8 cellular contexts compared by ENCODE assay signal in the genomic region with DNA sequence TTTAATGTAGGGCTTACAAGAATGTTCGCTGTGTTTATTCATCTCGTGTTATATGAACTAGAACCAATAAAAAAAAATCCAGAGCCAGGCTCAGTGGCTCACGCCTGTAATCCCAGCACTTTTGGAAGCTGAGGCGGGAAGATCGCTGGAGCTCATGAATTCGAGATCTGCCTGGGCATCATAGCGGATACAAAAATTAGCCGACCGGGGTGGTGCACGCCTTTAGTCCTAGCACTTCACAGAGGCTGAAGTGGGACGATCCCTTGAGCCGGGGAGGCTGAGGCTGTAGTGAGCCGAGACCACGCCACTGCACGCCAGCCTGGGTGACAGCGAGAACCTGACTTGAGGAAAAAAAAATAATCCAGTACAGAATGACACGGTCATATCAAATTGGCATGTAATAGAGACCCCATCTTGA. TPM values are rescaled to one million over a fixed set of nuclear protein-coding genes. Genes with fewer than 3 reads are reported as not detected.
DNase-seq lines count a peak whose midpoint lies in the region; ATAC-seq and TF ChIP-seq lines count a peak whose summit lies in the region.

No MANE protein-coding gene starts in this region.

- H3K4me3 Mint-ChIP-seq in naive thymus-derived CD4-positive, alpha-beta T cell = peak overlapping the region; percentile 85 to 99 (median 97)

- POLR2A ChIA-PET in naive thymus-derived CD4-positive, alpha-beta T cell (lab: Charles Lee) = interaction anchor here (0.6 to 18.7 kb wide), 45 partner anchors 7 to 1845 kb away, joined by 3 to 1351 read pairs (median 7); partner anchors contain the start of gene ZNF184

- peak overlapping the region; percentile 80 for H3K9ac ChIP-seq in ES-I3 (ENCODE audit: low read depth, low read length)

- H3K4me3 ChIP-seq in ectodermal cell (ENCODE audit: insufficient read depth, low read depth, low read length) = peak overlapping the region; percentile 54
- peak overlapping the region; percentile 74 for H3K4me3 ChIP-seq in naive thymus-derived CD4-positive, alpha-beta T cell (ENCODE audit: low read length)

- no peaks in the 10 kb centered on the region for H3K36me3 Mint-ChIP-seq in naive thymus-derived CD4-positive, alpha-beta T cell

- peak overlapping the region; percentile 90 for H3K27ac ChIP-seq in ectodermal cell (ENCODE audit: insufficient read depth, low read depth, low read length, poor library complexity, severe bottlenecking)
- peak overlapping the region; percentile 71 for H3K27ac ChIP-seq in naive thymus-derived CD4-positive, alpha-beta T cell (ENCODE audit: low read depth, low read length)

- H3K36me3 ChIP-seq in ES-I3 (ENCODE audit: insufficient read depth, low read length) (no peaks in the 10 kb centered on the region), ectodermal cell (ENCODE audit: control insufficient read depth, insufficient read depth, low read length) (no peaks in the 10 kb centered on the region)
- H3K36me3 ChIP-seq in naive thymus-derived CD4-positive, alpha-beta T cell (ENCODE audit: control insufficient read depth in 2 of 3, insufficient read depth in 3 of 3, low read length in 3 of 3) = no peaks in the 10 kb centered on the region

- ATAC-seq in HG02759 (IDR thresholded peaks at IDR 0.05; ENCODE audit: unreplicated experiment) = peak; percentile 12
- no peak for ATAC-seq in naive thymus-derived CD4-positive, alpha-beta T cell
- ATAC-seq in HG03460 (IDR thresholded peaks at IDR 0.05; ENCODE audit: unreplicated experiment) = no peak

- H3K9me3 ChIP-seq in ES-I3 (ENCODE audit: control insufficient read depth, insufficient read depth, low read length) (no peaks in the 10 kb centered on the region), ectodermal cell (ENCODE audit: control insufficient read depth, low read length) (no peaks in the 10 kb centered on the region)
- no peaks in the 10 kb centered on the region for H3K9me3 ChIP-seq in naive thymus-derived CD4-positive, alpha-beta T cell (ENCODE audit: control insufficient read depth in 2 of 3, low read length in 3 of 3)

- intact Hi-C loops in naive thymus-derived CD4-positive, alpha-beta T cell (cut with micrococcal nuclease) = loop anchor here (1.0 to 10.0 kb wide), 11 partner anchors 7 to 1271 kb away; partner anchors contain the start of gene ABT1 (in 2 of the 2)
- intact Hi-C loops in posterior vena cava (cut with DNase I) = no loop called here

- peaks cover 20% of the 10 kb centered on the region for H3K4me1 ChIP-seq in ES-I3 (ENCODE audit: insufficient read depth, low read length)
- H3K4me1 ChIP-seq in ectodermal cell (ENCODE audit: control insufficient read depth, insufficient read depth, low read length) = peaks cover 3% of the 10 kb centered on the region
- peaks cover 8 to 27% of the 10 kb centered on the region in 2 donors for H3K4me1 ChIP-seq in naive thymus-derived CD4-positive, alpha-beta T cell (ENCODE audit: control insufficient read depth in 2 of 2, insufficient read depth in 2 of 2, low read length in 2 of 2)

- peaks cover 0 to 16% (median 0%) of the 10 kb centered on the region in 5 donors for H3K27me3 Mint-ChIP-seq in naive thymus-derived CD4-positive, alpha-beta T cell

- peaks cover 25 to 70% (median 53%) of the 10 kb centered on the region in 7 donors for H3K4me1 Mint-ChIP-seq in naive thymus-derived CD4-positive, alpha-beta T cell

- CTCF ChIA-PET in naive thymus-derived CD4-positive, alpha-beta T cell (lab: Charles Lee) = interaction anchor here (0.8 to 6.9 kb wide), 9 partner anchors 11 to 1629 kb away, joined by 3 to 56 read pairs (median 6); a partner anchor contains a TSS

- 3% methylated on average over 17 of the region's 17 CpGs for WGBS in ectodermal cell, 2 experiments

- peaks cover 0 to 4% (median 0%) of the 10 kb centered on the region in 11 donors for H3K9me3 Mint-ChIP-seq in naive thymus-derived CD4-positive, alpha-beta T cell

- TF ChIP-seq CTCF in GM10266 (IDR thresholded peaks at IDR 0.05; ENCODE audit: control insufficient read depth, insufficient read depth, low read depth, missing control alignments) = no peak

- peak; percentile 74 for DNase-seq in SKM-1 (lab: John Stamatoyannopoulos, UW; ENCODE audit: unreplicated experiment)
- DNase-seq in naive thymus-derived CD4-positive, alpha-beta T cell = peak in 2 of 9 donors; percentile 15 to 54
- no peak for DNase-seq in GM10266 (ENCODE audit: extremely low spot score)
- no peak for DNase-seq in posterior vena cava (ENCODE audit: low spot score)

- no peaks in the 10 kb centered on the region for H3K27me3 ChIP-seq in ectodermal cell (ENCODE audit: control insufficient read depth, insufficient read depth, low read length, poor library complexity, severe bottlenecking)
- H3K27me3 ChIP-seq in naive thymus-derived CD4-positive, alpha-beta T cell (ENCODE audit: control insufficient read depth in 2 of 2, insufficient read depth in 2 of 2, low read length in 2 of 2) = no peaks in the 10 kb centered on the region

- H3K27ac Mint-ChIP-seq in naive thymus-derived CD4-positive, alpha-beta T cell = peak overlapping the region; percentile 88 to 98 (median 95)

RNA-seq across cellular contexts. Expression of gene OR2B2, which starts 46.2 kb away (rescaled TPM):
- not detected for polyA plus RNA-seq in ectodermal cell (2013, experiment 1 of 4)
- polyA plus RNA-seq in ectodermal cell (2013, experiment 2 of 4) = not detected
- not detected for polyA plus RNA-seq in ectodermal cell (2013, experiment 3 of 4)
- polyA plus RNA-seq in ectodermal cell (2013, experiment 4 of 4) = not detected
- not detected for total RNA-seq in naive thymus-derived CD4-positive, alpha-beta T cell
- not detected for polyA plus RNA-seq in naive thymus-derived CD4-positive, alpha-beta T cell
- total RNA-seq in posterior vena cava = not detected

Comparison
In these comparisons a context has a peak if more than half of its experiments do, and no peak if none do; other contexts are left out.
1. intact Hi-C loops: an anchor here in naive thymus-derived CD4-positive, alpha-beta T cell (1.0 to 10.0 kb wide); none called in posterior vena cava.